1 cellular context compared by ENCODE assay signal in the genomic region with DNA sequence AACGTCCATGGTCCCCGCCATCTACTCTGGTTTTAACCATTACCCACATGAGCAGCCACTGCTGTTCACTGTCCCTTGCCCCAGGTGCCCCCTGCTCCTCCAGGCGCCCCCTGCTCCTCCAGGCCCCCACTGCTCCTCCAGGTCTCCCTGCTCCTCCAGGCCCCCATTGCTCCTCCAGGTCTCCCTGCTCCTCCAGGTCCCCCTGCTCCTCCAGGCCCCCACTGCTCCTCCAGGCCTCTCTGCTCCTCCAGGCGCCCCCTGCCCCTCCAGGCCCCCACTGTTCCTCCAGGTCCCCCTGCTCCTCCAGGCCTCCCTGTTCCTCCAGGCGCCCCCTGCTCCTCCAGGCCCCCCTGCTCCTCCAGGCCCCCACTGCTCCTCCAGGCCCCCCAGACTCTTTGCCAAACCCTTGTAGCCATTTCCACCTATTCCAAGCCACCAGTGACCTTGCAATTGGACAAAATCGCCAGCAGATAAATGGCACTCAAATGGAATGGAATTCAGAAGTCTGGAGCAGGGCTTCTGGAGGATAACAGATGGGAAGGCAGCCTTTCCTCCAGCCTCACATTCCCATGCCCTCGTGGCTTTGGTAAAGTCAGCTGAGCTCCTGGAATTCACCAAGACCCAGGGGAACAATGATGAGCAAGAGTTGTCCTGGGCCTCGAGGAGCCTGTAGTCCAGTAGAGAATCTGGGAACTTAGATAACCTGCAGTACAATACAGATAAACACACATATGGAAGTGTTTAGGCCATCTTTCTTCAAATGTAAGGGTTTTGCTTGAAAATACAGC.
TF ChIP-seq lines count a peak whose summit lies in the region.

No MANE protein-coding gene starts in this region.

TF ChIP-seq in HepG2, 621 proteins besides CTCF, POLR2A, EP300 and RAD21:
- TF ChIP-seq, protein P1, sequence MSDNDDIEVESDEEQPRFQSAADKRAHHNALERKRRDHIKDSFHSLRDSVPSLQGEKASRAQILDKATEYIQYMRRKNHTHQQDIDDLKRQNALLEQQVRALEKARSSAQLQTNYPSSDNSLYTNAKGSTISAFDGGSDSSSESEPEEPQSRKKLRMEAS (IDR thresholded peaks at IDR 0.05), result no peak
- TF ChIP-seq IKZF4 (CRISPR knock-in tag; IDR thresholded peaks at IDR 0.05; ENCODE audit: borderline replicate concordance, low read depth, not compliant biosample characterization) (no peak), GLI4 (CRISPR knock-in tag; IDR thresholded peaks at IDR 0.05; ENCODE audit: borderline replicate concordance) (no peak), MAFG (CRISPR knock-in tag; IDR thresholded peaks at IDR 0.05) (no peak), KLF6 (CRISPR knock-in tag; IDR thresholded peaks at IDR 0.05) (no peak)
- TF ChIP-seq, protein P2, sequence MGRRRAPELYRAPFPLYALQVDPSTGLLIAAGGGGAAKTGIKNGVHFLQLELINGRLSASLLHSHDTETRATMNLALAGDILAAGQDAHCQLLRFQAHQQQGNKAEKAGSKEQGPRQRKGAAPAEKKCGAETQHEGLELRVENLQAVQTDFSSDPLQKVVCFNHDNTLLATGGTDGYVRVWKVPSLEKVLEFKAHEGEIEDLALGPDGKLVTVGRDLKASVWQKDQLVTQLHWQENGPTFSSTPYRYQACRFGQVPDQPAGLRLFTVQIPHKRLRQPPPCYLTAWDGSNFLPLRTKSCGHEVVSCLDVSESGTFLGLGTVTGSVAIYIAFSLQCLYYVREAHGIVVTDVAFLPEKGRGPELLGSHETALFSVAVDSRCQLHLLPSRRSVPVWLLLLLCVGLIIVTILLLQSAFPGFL (CRISPR knock-in tag; IDR thresholded peaks at IDR 0.05), result no peak
TF ChIP-seq in HepG2: peak in this region for 0.
